ENCODE assay signal across 15 cellular contexts in the genomic region with DNA sequence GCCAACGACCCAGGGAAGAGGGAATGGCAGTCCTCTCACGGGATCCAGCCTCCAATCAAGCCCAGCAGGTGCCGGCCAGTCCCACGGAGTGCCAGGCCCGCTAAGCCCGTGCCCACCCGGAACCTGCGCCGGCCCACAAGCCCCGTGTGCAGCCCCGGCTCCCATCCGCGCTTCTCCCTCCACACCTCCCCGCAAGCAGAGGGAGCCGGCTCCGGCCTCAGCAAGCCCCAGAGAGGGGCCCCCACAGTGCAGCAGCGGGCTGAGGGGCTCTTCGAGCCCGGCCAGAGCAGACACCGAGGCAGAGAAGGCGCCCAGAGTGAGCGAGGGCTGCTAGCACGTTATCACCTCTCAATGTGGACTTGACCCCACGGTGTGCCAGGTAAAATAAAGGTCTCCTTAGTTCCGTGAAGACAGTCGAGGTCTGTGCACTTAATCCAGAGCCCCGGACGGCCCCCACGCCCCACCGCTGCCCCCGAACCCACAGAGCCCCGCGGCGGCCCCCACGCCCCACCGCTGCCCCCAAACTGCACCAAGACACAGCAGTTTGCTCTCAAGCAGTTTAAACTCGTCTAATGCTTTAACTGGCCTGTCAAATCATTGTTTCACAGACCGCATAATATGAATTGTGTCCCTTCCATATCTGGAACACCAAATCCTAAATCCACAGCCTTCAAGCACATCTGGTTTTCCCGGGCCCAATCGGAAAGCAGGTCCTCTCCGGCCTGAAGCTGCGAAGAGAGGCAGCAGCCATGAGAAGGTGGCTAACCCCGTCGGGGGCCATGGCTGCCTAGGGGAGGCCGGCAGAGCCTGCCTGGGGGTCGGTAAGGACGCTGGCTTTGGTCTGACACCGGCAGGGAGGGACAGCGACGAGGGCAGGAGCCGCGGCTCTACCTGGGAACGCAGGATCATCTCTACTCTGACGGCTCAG.
"Had no signal": no experiment of that assay in that cellular context is flagged by ENCODE, and none has a peak within 500 bp of the region (broad histone marks: within the 10 kb centered on the region; RNA-seq: fewer than 3 reads in every experiment).

No MANE protein-coding gene starts in this region.

- H3K27me3 Mint-ChIP-seq: stimulated activated naive CD8-positive, alpha-beta T cell treated with anti-CD3 and anti-CD28 coated beads, Interleukin-15, amount 100 ng/mL, for 72 hours had no signal

- H3K9me3 ChIP-seq: thoracic aorta, uterus had no signal

- H3K9me3 Mint-ChIP-seq: activated T-cell treated with anti-CD3 and anti-CD28 coated beads, Interleukin-2, amount 50 U/mL, for 72 hours; stimulated activated naive CD8-positive, alpha-beta T cell treated with anti-CD3 and anti-CD28 coated beads, Interleukin-15, amount 100 ng/mL, for 72 hours; T-helper 1 cell treated with Interleukin-12 subunit alpha and Interleukin-12 subunit beta and Interleukin-4 antibody, amounts not matched to agents 30 μg/mL and 1 μg/mL, for 36 hours had no signal

- H3K27ac Mint-ChIP-seq: activated CD8-positive, alpha-beta T cell treated with anti-CD3 and anti-CD28 coated beads, Interleukin-2, amount 10 ng/mL, durations not matched to agents 7 days and 5 days; activated T-cell treated with anti-CD3 and anti-CD28 coated beads, Interleukin-2, amount 50 U/mL, for 72 hours; endodermal cell; stimulated activated naive CD8-positive, alpha-beta T cell treated with anti-CD3 and anti-CD28 coated beads, Interleukin-15, amount 100 ng/mL, for 72 hours; T-helper 1 cell treated with Interleukin-12 subunit alpha and Interleukin-12 subunit beta and Interleukin-4 antibody, amounts not matched to agents 30 μg/mL and 1 μg/mL, for 36 hours had no signal

- H3K4me3 Mint-ChIP-seq: activated CD8-positive, alpha-beta T cell treated with anti-CD3 and anti-CD28 coated beads, Interleukin-2, amount 10 ng/mL, durations not matched to agents 7 days and 5 days; activated T-cell treated with anti-CD3 and anti-CD28 coated beads, Interleukin-2, amount 50 U/mL, for 72 hours; endodermal cell; stimulated activated naive CD8-positive, alpha-beta T cell treated with anti-CD3 and anti-CD28 coated beads, Interleukin-15, amount 100 ng/mL, for 72 hours; T-helper 1 cell treated with Interleukin-12 subunit alpha and Interleukin-12 subunit beta and Interleukin-4 antibody, amounts not matched to agents 30 μg/mL and 1 μg/mL, for 36 hours had no signal

- ATAC-seq: activated CD8-positive, alpha-beta T cell treated with anti-CD3 and anti-CD28 coated beads, Interleukin-2, amount 10 ng/mL, durations not matched to agents 7 days and 5 days; activated T-cell treated with anti-CD3 and anti-CD28 coated beads, Interleukin-2, amount 50 U/mL, for 72 hours; stimulated activated naive CD8-positive, alpha-beta T cell treated with anti-CD3 and anti-CD28 coated beads, Interleukin-15, amount 100 ng/mL, for 72 hours had no signal

- H3K27ac ChIP-seq: thoracic aorta, uterus had no signal

- H3K36me3 ChIP-seq: thoracic aorta, uterus had no signal

- H3K4me1 ChIP-seq: uterus had no signal

- H3K27me3 ChIP-seq: uterus had no signal

- H3K4me3 ChIP-seq: lung, thoracic aorta, uterus had no signal

- DNase-seq: activated CD4-positive, alpha-beta T cell treated with anti-CD3 and anti-CD28 coated beads for 4 hours; activated CD8-positive, alpha-beta memory T cell treated with anti-CD3 and anti-CD28 coated beads, Interleukin-2, amount 50 U/mL, for 48 hours; activated CD8-positive, alpha-beta T cell treated with anti-CD3 and anti-CD28 coated beads, Interleukin-2, amount 10 ng/mL, durations not matched to agents 7 days and 5 days; activated T-cell treated with anti-CD3 and anti-CD28 coated beads, Interleukin-2, amount 50 U/mL, for 72 hours; endodermal cell; erythroblast; hippocampal formation; kidney glomerular epithelial cell; midbrain; SHP77 treated with DMSO at 0.1 percent for 48 hours; stimulated activated naive CD8-positive, alpha-beta T cell treated with anti-CD3 and anti-CD28 coated beads, Interleukin-15, amount 100 ng/mL, for 72 hours had no signal

- H3K4me1 Mint-ChIP-seq: endodermal cell; stimulated activated naive CD8-positive, alpha-beta T cell treated with anti-CD3 and anti-CD28 coated beads, Interleukin-15, amount 100 ng/mL, for 72 hours had no signal
